In genomic region chr6:117265425-117266266, GRCh38 we compare ENCODE assay signal across 8 cellular contexts. TPM values are rescaled to one million over a fixed set of nuclear protein-coding genes. Genes with fewer than 3 reads are reported as not detected.
A peak's percentile ranks its signal among the peaks of the same experiment; 100 is the strongest.
DNase-seq lines count a peak whose midpoint lies in the region; ATAC-seq and TF ChIP-seq lines count a peak whose summit lies in the region.

VGLL2 (plus strand) TSS chr6:117265558; CDS start chr6:117265764, 206 bp downstream.

- CTCF ChIA-PET in T-cell (lab: Charles Lee) = no interaction called here

- H3K4me1 Mint-ChIP-seq in T-cell = peaks cover 14 to 28% (median 24%) of the 10 kb centered on the region in 3 donors
- peaks cover 5 to 6% of the 10 kb centered on the region in 2 donors for H3K4me1 Mint-ChIP-seq in natural killer cell treated with Interleukin-12 subunit alpha and Interleukin-12 subunit beta and Interleukin-15 and Interleukin-18, amount 100 ng/mL, for 72 hours (ENCODE audit: low read depth in 2 of 2)

- H3K9me3 Mint-ChIP-seq in T-cell = no peaks in the 10 kb centered on the region
- no peaks in the 10 kb centered on the region for H3K9me3 Mint-ChIP-seq in natural killer cell treated with Interleukin-12 subunit alpha and Interleukin-12 subunit beta and Interleukin-15 and Interleukin-18, amount 100 ng/mL, for 72 hours

- peaks cover 70 to 82% of the 10 kb centered on the region in 2 donors for H3K27me3 Mint-ChIP-seq in T-cell
- peaks cover 56 to 78% of the 10 kb centered on the region in 2 donors for H3K27me3 Mint-ChIP-seq in natural killer cell treated with Interleukin-12 subunit alpha and Interleukin-12 subunit beta and Interleukin-15 and Interleukin-18, amount 100 ng/mL, for 72 hours

- DNase-seq in GM03348 (ENCODE audit: low spot score) (peak; percentile 83), T-cell (no peak), fibroblast of pulmonary artery (ENCODE audit: low read depth) (peak; percentile 48), NAMALWA (ENCODE audit: low spot score) (no peak)
- DNase-seq in natural killer cell treated with Interleukin-12 subunit alpha and Interleukin-12 subunit beta and Interleukin-15 and Interleukin-18, amount 100 ng/mL, for 72 hours (ENCODE audit: low spot score) = no peak
- DNase-seq in stimulated activated CD4-positive, alpha-beta T cell treated with anti-CD3 and anti-CD28 coated beads, Interleukin-2, amount 100 ng/mL, for 48 hours = no peak

- H3K27ac Mint-ChIP-seq in T-cell = no peak within 1 kb of the TSS
- H3K27ac Mint-ChIP-seq in natural killer cell treated with Interleukin-12 subunit alpha and Interleukin-12 subunit beta and Interleukin-15 and Interleukin-18, amount 100 ng/mL, for 72 hours = no peak within 1 kb of the TSS

- POLR2A ChIA-PET in T-cell (lab: Charles Lee) = no interaction called here

- H3K4me3 Mint-ChIP-seq in T-cell = peak within 1 kb of the TSS; percentile 28 to 67 (median 53)
- H3K4me3 Mint-ChIP-seq in natural killer cell treated with Interleukin-12 subunit alpha and Interleukin-12 subunit beta and Interleukin-15 and Interleukin-18, amount 100 ng/mL, for 72 hours = peak within 1 kb of the TSS; percentile 60

- no peaks in the 10 kb centered on the region for H3K36me3 Mint-ChIP-seq in T-cell
- H3K36me3 Mint-ChIP-seq in natural killer cell treated with Interleukin-12 subunit alpha and Interleukin-12 subunit beta and Interleukin-15 and Interleukin-18, amount 100 ng/mL, for 72 hours = peaks cover 5% of the 10 kb centered on the region

- peak within 1 kb of the TSS; percentile 39 for H3K4me3 ChIP-seq in fibroblast of pulmonary artery (replicated peaks; ENCODE audit: low read depth, low read length)

- peak; percentile 24 for ATAC-seq in HG02938 (IDR thresholded peaks at IDR 0.05; ENCODE audit: unreplicated experiment)
- ATAC-seq in T-cell (replicated peaks in 1 of 4) = no peak
- ATAC-seq in natural killer cell treated with Interleukin-12 subunit alpha and Interleukin-12 subunit beta and Interleukin-15 and Interleukin-18, amount 100 ng/mL, for 72 hours = peak in 1 of 2 donors; percentile 35
- ATAC-seq in GM18873 (IDR thresholded peaks at IDR 0.05; ENCODE audit: low FRiP score, unreplicated experiment) = no peak

- TF ChIP-seq CTCF in fibroblast of pulmonary artery (IDR thresholded peaks at IDR 0.05; ENCODE audit: low read length, missing control alignments) = no peak

RNA-seq across cellular contexts. Expression of gene VGLL2, which starts in this region (rescaled TPM):
- not detected for total RNA-seq in T-cell
- total RNA-seq in natural killer cell treated with Interleukin-12 subunit alpha and Interleukin-12 subunit beta and Interleukin-15 and Interleukin-18, amount 100 ng/mL, for 72 hours = not detected

Comparison
In these comparisons a context has a peak if more than half of its experiments do, and no peak if none do; other contexts are left out.
1. DNase-seq: peak in GM03348 (single experiment) and fibroblast of pulmonary artery (single experiment); none in T-cell (0 of 34), natural killer cell treated with Interleukin-12 subunit alpha and Interleukin-12 subunit beta and Interleukin-15 and Interleukin-18, amount 100 ng/mL, for 72 hours (single experiment), NAMALWA (single experiment) and stimulated activated CD4-positive, alpha-beta T cell treated with anti-CD3 and anti-CD28 coated beads, Interleukin-2, amount 100 ng/mL, for 48 hours (0 of 2).